8 cellular contexts compared by ENCODE assay signal in the genomic region with DNA sequence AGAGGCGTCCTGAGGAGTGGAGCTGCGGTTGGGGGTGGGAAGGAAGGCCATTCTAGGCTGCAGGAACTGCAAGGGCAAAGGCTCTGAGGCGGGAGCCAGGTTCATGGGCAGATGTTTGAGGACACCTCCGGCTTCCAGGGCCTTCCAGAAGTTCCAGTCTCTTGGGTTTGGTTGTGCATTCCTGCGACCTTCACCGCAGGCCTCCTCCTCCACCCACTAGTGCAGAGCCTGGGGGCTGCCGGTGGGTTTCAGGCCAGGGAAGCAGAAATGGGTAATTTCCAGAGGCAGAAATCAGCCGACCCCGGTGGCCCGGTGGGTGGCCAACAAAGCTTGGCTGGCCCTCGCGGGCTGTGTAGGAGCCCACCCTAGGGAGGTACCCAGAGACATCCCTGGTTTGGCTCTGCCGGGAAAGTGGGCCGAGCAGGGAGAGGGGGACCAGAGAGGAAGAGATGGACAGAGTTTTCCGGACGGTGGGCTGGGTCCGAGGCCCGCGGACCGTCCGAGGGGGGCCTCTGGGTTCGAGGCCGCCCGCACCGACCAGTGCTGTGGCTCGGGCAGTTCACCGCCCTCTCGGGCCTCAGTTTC. TPM values are rescaled to one million over a fixed set of nuclear protein-coding genes. Genes with fewer than 3 reads are reported as not detected.
DNase-seq lines count a peak whose midpoint lies in the region; ATAC-seq and TF ChIP-seq lines count a peak whose summit lies in the region.

No MANE protein-coding gene starts in this region.

- H3K9me3 Mint-ChIP-seq in IgD-negative memory B cell (no peaks in the 10 kb centered on the region), nephron (no peaks in the 10 kb centered on the region)

- H3K27me3 ChIP-seq in AG04450 (ENCODE audit: control insufficient read depth, insufficient read depth, low read length) (no peaks in the 10 kb centered on the region), endocrine pancreas (ENCODE audit: control insufficient read depth, insufficient read depth, low read length) (no peaks in the 10 kb centered on the region)

- CTCF ChIA-PET in AG04450 (lab: Charles Lee), result no interaction called here

- H3K27me3 Mint-ChIP-seq in IgD-negative memory B cell (no peaks in the 10 kb centered on the region), nephron (ENCODE audit: low read depth) (no peaks in the 10 kb centered on the region)

- H3K9me3 ChIP-seq in AG04450 (ENCODE audit: control insufficient read depth, insufficient read depth, low read length) (peaks cover 7% of the 10 kb centered on the region), endocrine pancreas (ENCODE audit: control insufficient read depth, low read length) (no peaks in the 10 kb centered on the region)

- H3K4me1 ChIP-seq in endocrine pancreas (ENCODE audit: control insufficient read depth, insufficient read depth, low read length), result no peaks in the 10 kb centered on the region

- POLR2A ChIA-PET in AG04450 (lab: Yijun Ruan, JAX), result interaction anchor here (1.0 kb wide), 1 partner anchor 75 kb away, joined by 3 read pairs; a partner anchor contains a TSS

- H3K4me1 Mint-ChIP-seq in IgD-negative memory B cell (peaks cover 8 to 23% (median 11%) of the 10 kb centered on the region in 3 donors), nephron (peaks cover 45% of the 10 kb centered on the region)

- no peak overlapping the region for H3K27ac ChIP-seq in AG04450 (ENCODE audit: low read depth, low read length)

- TF ChIP-seq CTCF in AG04450 (IDR thresholded peaks at IDR 0.05; ENCODE audit: low read depth, low read length), result no peak
- no peak for TF ChIP-seq CTCF in nephron (IDR thresholded peaks at IDR 0.05; ENCODE audit: unreplicated experiment in 3 of 3)

- H3K4me3 ChIP-seq in AG04450 (ENCODE audit: low read depth, low read length) (peak overlapping the region; percentile 68), endocrine pancreas (ENCODE audit: control insufficient read depth, insufficient read depth, low read length) (no peak overlapping the region)

- H3K27ac Mint-ChIP-seq in IgD-negative memory B cell (peak overlapping the region in 2 of 3 donors; percentile 53 to 92), nephron (peak overlapping the region; percentile 49 to 92 (median 63))

- peak overlapping the region; percentile 69 for H3K9ac ChIP-seq in endocrine pancreas (ENCODE audit: control insufficient read depth, insufficient read depth, low read length)

- ATAC-seq in HG03520 (IDR thresholded peaks at IDR 0.05; ENCODE audit: unreplicated experiment), result no peak
- no peak for ATAC-seq in HG02970 (IDR thresholded peaks at IDR 0.05; ENCODE audit: low FRiP score, unreplicated experiment)

- no peaks in the 10 kb centered on the region for H3K36me3 Mint-ChIP-seq in IgD-negative memory B cell
- H3K36me3 Mint-ChIP-seq in nephron (ENCODE audit: low read depth), result no peaks in the 10 kb centered on the region

- no peaks in the 10 kb centered on the region for H3K36me3 ChIP-seq in endocrine pancreas (ENCODE audit: control insufficient read depth, insufficient read depth, low read length)

- DNase-seq in AG04450 (ENCODE audit: low read depth, low spot score) (no peak), NCI-H1092 treated with DMSO at 0.1 percent for 48 hours (lab: John Stamatoyannopoulos, UW) (no peak), AG08395 (ENCODE audit: low spot score) (no peak)

- H3K4me3 Mint-ChIP-seq in IgD-negative memory B cell (peak overlapping the region; percentile 56 to 93 (median 74)), nephron (peak overlapping the region in 1 of 3 experiments; percentile 69)

RNA-seq across cellular contexts. Expression of a gene that starts 0.4 kb away (rescaled TPM):
- 10.6 and 12.6 TPM in 2 replicates for polyA plus RNA-seq in AG04450 (2011; rRNA removed)
- 6.3 and 7.4 TPM in 2 replicates for polyA minus RNA-seq in AG04450 (2011; rRNA and poly(A)+ RNA removed)
- 1.6 TPM for polyA plus RNA-seq in IgD-negative memory B cell

RNA-seq across cellular contexts. Expression of a gene that starts 3.0 kb away (rescaled TPM):
- polyA plus RNA-seq in AG04450 (2011; rRNA removed), result 35.2 and 46.4 TPM in 2 replicates
- polyA minus RNA-seq in AG04450 (2011; rRNA and poly(A)+ RNA removed), result 37.1 and 54.6 TPM in 2 replicates
- polyA plus RNA-seq in IgD-negative memory B cell, result 14.4 TPM

RNA-seq across cellular contexts. Expression of a gene that starts 5.8 kb away (rescaled TPM):
- polyA plus RNA-seq in AG04450 (2011; rRNA removed), result 25.6 and 28.9 TPM in 2 replicates
- polyA minus RNA-seq in AG04450 (2011; rRNA and poly(A)+ RNA removed), result 5.8 and 8.6 TPM in 2 replicates
- polyA plus RNA-seq in IgD-negative memory B cell, result 248 TPM

RNA-seq across cellular contexts. Expression of a gene that starts 16.9 kb away (rescaled TPM):
- polyA plus RNA-seq in AG04450 (2011; rRNA removed) (90.4 and 103 TPM in 2 replicates), IgD-negative memory B cell (121 TPM)
- polyA minus RNA-seq in AG04450 (2011; rRNA and poly(A)+ RNA removed), result 23.3 and 24.0 TPM in 2 replicates

RNA-seq across cellular contexts. Expression of a gene that starts 57.0 kb away (rescaled TPM):
- polyA plus RNA-seq in AG04450 (2011; rRNA removed), result 0.15 and 0.37 TPM in 2 replicates
- 0.09 and 0.23 TPM in 2 replicates for polyA minus RNA-seq in AG04450 (2011; rRNA and poly(A)+ RNA removed)
- polyA plus RNA-seq in IgD-negative memory B cell, result not detected
